8 cellular contexts compared by ENCODE assay signal in the genomic region with DNA sequence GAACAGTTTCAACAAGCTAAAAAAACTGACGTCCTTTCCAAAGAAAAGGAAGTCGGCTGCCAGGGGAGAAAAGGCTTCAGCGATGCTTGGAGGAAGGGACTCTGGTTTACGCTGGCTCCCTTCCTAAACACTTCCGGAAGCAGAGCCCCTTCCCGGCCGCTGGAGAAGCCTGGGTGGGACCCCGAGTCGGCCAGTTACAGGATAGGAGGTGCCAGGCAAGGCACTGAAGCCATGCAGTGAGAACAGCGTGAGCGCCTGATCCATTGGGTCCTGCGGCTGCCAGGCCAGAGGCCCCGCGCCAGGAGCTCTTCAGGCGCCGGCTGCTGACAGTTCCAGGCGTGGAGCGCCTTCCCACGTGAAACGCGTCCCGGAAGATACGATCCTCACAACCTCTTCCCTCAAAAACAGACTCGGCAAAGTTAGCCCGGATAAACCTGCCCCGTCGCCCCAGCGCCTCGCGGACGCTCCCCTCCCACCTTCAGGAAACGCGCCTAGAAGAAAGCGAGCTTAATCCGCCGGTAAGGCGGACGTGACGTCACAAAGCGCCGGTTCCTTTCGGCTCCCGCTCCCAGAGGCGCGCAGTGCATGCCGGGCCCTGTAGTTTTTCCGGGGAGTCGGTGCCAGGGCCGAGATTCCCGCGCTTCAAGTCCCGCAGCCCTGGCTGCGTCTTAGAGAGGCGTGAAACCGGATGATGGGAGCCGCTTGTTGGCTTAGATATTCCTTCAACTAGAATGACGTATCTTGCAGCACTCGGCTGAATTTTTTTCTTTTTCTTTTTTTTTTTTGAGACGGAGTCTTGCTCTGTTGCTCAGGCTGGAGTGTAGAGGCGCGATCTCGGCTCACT. TPM values are rescaled to one million over a fixed set of nuclear protein-coding genes. Genes with fewer than 3 reads are reported as not detected.
DNase-seq lines count a peak whose midpoint lies in the region; ATAC-seq, FAIRE-seq and TF ChIP-seq lines count a peak whose summit lies in the region.

A gene with protein sequence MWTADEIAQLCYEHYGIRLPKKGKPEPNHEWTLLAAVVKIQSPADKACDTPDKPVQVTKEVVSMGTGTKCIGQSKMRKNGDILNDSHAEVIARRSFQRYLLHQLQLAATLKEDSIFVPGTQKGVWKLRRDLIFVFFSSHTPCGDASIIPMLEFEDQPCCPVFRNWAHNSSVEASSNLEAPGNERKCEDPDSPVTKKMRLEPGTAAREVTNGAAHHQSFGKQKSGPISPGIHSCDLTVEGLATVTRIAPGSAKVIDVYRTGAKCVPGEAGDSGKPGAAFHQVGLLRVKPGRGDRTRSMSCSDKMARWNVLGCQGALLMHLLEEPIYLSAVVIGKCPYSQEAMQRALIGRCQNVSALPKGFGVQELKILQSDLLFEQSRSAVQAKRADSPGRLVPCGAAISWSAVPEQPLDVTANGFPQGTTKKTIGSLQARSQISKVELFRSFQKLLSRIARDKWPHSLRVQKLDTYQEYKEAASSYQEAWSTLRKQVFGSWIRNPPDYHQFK (minus strand): TSS at position 520 of the 844 bp plus-strand sequence. CDS start 2,482 bp downstream, outside the sequence.

- DNase-seq in EL (peak; percentile 99), H54 (ENCODE audit: insufficient read length, low spot score) (peak; percentile 93), fibroblast of peridontal ligament (ENCODE audit: extremely low read depth) (peak; percentile 98)
- peak; percentile 97 for DNase-seq in activated T-helper 9 cell treated with anti-CD3 and anti-CD28 coated beads, Interleukin-2, amount 50 U/mL, for 16 hours (ENCODE audit: low read depth)
- DNase-seq in natural killer cell treated with Interleukin-12 subunit alpha and Interleukin-12 subunit beta and Interleukin-15 and Interleukin-18, amount 100 ng/mL, for 72 hours (ENCODE audit: low spot score) = peak; percentile 97
- DNase-seq in stimulated activated naive CD8-positive, alpha-beta T cell treated with anti-CD3 and anti-CD28 coated beads, Interleukin-15, Interleukin-2, amounts not matched to agents 100 U/mL and 50 U/mL, for 24 hours = peak; percentile 97

- no peaks in the 10 kb centered on the region for H3K9me2 ChIP-seq in Loucy (replicated peaks; ENCODE audit: low read depth, low read length)

- peak within 1 kb of the TSS; percentile 95 for H3K4me2 ChIP-seq in Loucy (ENCODE audit: low read depth, low read length, poor library complexity, severe bottlenecking)

- peak within 1 kb of the TSS; percentile 93 for H2AFZ ChIP-seq in Loucy (ENCODE audit: low read length)

- H3K9me3 ChIP-seq in Loucy (ENCODE audit: insufficient read depth, low read depth, low read length) = no peaks in the 10 kb centered on the region

- no peaks in the 10 kb centered on the region for H3K9me3 Mint-ChIP-seq in natural killer cell treated with Interleukin-12 subunit alpha and Interleukin-12 subunit beta and Interleukin-15 and Interleukin-18, amount 100 ng/mL, for 72 hours

- FAIRE-seq in H54 (lab: Jason Lieb, UNC) = no peak

- peaks cover 17% of the 10 kb centered on the region; the same call in 1 of the 2 replicates for H3K36me3 ChIP-seq in Loucy (ENCODE audit: insufficient read depth, low read length)

- H3K4me3 ChIP-seq in Loucy (ENCODE audit: low read length, poor library complexity, severe bottlenecking) = peak within 1 kb of the TSS; percentile 89

- peak within 1 kb of the TSS; percentile 89 for H3K4me3 Mint-ChIP-seq in natural killer cell treated with Interleukin-12 subunit alpha and Interleukin-12 subunit beta and Interleukin-15 and Interleukin-18, amount 100 ng/mL, for 72 hours

- TF ChIP-seq POLR2A in H54 (IDR thresholded peaks at IDR 0.05; ENCODE audit: low read depth, low read length) (peak; percentile 93), Raji (IDR thresholded peaks at IDR 0.05; ENCODE audit: insufficient read depth, low read depth, low read length) (peak; percentile 96)

- peaks cover 12% of the 10 kb centered on the region for H3F3A ChIP-seq in Loucy (ENCODE audit: low read depth)

- peak within 1 kb of the TSS; percentile 89 for H3K9ac ChIP-seq in Loucy (ENCODE audit: low read depth, low read length, poor library complexity, severe bottlenecking)

- peak within 1 kb of the TSS; percentile 89 to 93 for H3K27ac Mint-ChIP-seq in natural killer cell treated with Interleukin-12 subunit alpha and Interleukin-12 subunit beta and Interleukin-15 and Interleukin-18, amount 100 ng/mL, for 72 hours

- peaks cover 37% of the 10 kb centered on the region for H3K36me3 Mint-ChIP-seq in natural killer cell treated with Interleukin-12 subunit alpha and Interleukin-12 subunit beta and Interleukin-15 and Interleukin-18, amount 100 ng/mL, for 72 hours

- no peaks in the 10 kb centered on the region for H3K27me3 Mint-ChIP-seq in natural killer cell treated with Interleukin-12 subunit alpha and Interleukin-12 subunit beta and Interleukin-15 and Interleukin-18, amount 100 ng/mL, for 72 hours

- peak; percentile 96 to 99 for ATAC-seq in natural killer cell treated with Interleukin-12 subunit alpha and Interleukin-12 subunit beta and Interleukin-15 and Interleukin-18, amount 100 ng/mL, for 72 hours
- peak; percentile 97 for ATAC-seq in stimulated activated naive CD8-positive, alpha-beta T cell treated with anti-CD3 and anti-CD28 coated beads, Interleukin-15, Interleukin-2, amounts not matched to agents 100 U/mL and 50 U/mL, for 24 hours

- no peak for TF ChIP-seq CTCF in Loucy (conservative IDR thresholded peaks at IDR 0.05; ENCODE audit: low read length)

- peaks cover 45 to 61% of the 10 kb centered on the region in 2 donors for H3K4me1 Mint-ChIP-seq in natural killer cell treated with Interleukin-12 subunit alpha and Interleukin-12 subunit beta and Interleukin-15 and Interleukin-18, amount 100 ng/mL, for 72 hours (ENCODE audit: low read depth in 2 of 2)

- H3K27me3 ChIP-seq in Loucy (ENCODE audit: insufficient read depth, low read length, poor library complexity, severe bottlenecking) = no peaks in the 10 kb centered on the region

- H3K79me2 ChIP-seq in Loucy (ENCODE audit: insufficient read depth, low read length) = peaks cover 24% of the 10 kb centered on the region; the same call in 1 of the 2 replicates

- peaks cover 5% of the 10 kb centered on the region for H4K20me1 ChIP-seq in Loucy (ENCODE audit: insufficient read depth, low read length, poor library complexity, severe bottlenecking)

- peaks cover 47% of the 10 kb centered on the region for H3K4me1 ChIP-seq in Loucy (ENCODE audit: insufficient read depth, low read length, poor library complexity, severe bottlenecking)

RNA-seq across cellular contexts. Expression of the gene that starts here (rescaled TPM):
- 10 to 100 TPM; 41.3 to 64.2 TPM for total RNA-seq in natural killer cell treated with Interleukin-12 subunit alpha and Interleukin-12 subunit beta and Interleukin-15 and Interleukin-18, amount 100 ng/mL, for 72 hours

Comparison
In these comparisons a context has a peak if more than half of its experiments do, and no peak if none do; other contexts are left out.
1. Peak in every context shown above with its lines: DNase-seq, ATAC-seq and H3K4me3 ChIP-seq.